In genomic region chr9:7597716-7598115, GRCh38 we compare ENCODE assay signal across 10 cellular contexts.
"Had no signal": no experiment of that assay in that cellular context is flagged by ENCODE, and none has a peak within 500 bp of the region (broad histone marks: within the 10 kb centered on the region; RNA-seq: fewer than 3 reads in every experiment).

No MANE protein-coding gene starts in this region.

- H3K9me3 Mint-ChIP-seq: GM23338, H9 had no signal

- DNase-seq: GM23248, GOT3, H7, H9, HCEC 1CT, HFFc6 had no signal

- H3K9me3 ChIP-seq: HAP-1 had no signal

- FAIRE-seq: H1, H54 had no signal

- H3K4me3 Mint-ChIP-seq: GM23338, H9, HFFc6 had no signal

- H3K27ac Mint-ChIP-seq: GM23338, H9, HFFc6 had no signal

- H3K9ac ChIP-seq: GM23248 had no signal

- H3K36me3 ChIP-seq: HAP-1 had no signal

- H3K27ac ChIP-seq: GM23248 had no signal

- H3K4me3 ChIP-seq: GM23248, GM23338, HAP-1 had no signal

- H3K4me1 ChIP-seq: HAP-1 had no signal
